ENCODE assay signal across 26 cellular contexts in the genomic region with DNA sequence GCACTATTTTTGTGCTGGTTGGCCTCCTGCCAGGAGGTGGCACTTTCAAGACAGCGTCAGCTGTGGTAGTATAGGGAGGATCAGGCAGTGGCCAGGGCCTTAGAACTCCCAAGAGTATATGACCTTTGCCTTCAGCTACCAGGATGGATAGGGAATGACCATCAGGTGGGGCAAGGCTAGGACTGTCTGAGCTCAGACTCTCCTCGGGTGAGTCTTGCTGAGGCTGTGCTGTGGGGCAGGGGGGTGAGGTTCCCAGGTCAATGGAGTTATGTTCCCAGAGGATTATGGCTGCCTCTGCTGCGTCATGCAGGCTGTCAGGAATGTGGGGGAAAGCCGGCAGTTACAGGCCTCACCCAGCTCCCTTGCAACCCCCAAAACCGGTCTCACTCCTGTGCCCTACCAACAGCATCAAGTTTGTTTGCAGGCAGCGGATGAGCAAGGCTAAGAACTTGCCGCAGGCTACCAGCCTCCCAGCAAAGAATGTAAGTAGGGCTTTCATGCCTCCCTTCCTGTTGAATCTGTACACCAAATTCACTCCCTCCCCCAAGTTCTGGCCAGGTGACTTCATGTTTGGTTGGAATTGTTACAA.
DNase-seq lines count a peak whose midpoint lies in the region; ATAC-seq and TF ChIP-seq lines count a peak whose summit lies in the region.
"Had no signal": no experiment of that assay in that cellular context is flagged by ENCODE, and none has a peak within 500 bp of the region (broad histone marks: within the 10 kb centered on the region; RNA-seq: fewer than 3 reads in every experiment).

No MANE protein-coding gene starts in this region.

- H2AFZ ChIP-seq in PC-3 (ENCODE audit: low read length), result peak overlapping the region; percentile 79
- peak overlapping the region; percentile 11 for H2AFZ ChIP-seq in mesenchymal stem cell (ENCODE audit: low read depth, low read length)

- H3K4me3 ChIP-seq in PC-3 (ENCODE audit: low read length) (peak overlapping the region; percentile 38; the same call in 1 of the 2 replicates), endodermal cell (ENCODE audit: low read length) (no peak overlapping the region), mesenchymal stem cell (ENCODE audit: insufficient read depth in 1 of 2, low read depth in 1 of 2, low read length in 2 of 2) (no peak overlapping the region)
- H3K4me3 ChIP-seq: HAP-1, smooth muscle cell, tibial nerve had no signal

- peak; percentile 84 for ATAC-seq in PC-3
- no peak for ATAC-seq in HG02798 (IDR thresholded peaks at IDR 0.05; ENCODE audit: poor library complexity, unreplicated experiment)
- ATAC-seq in GM21825 (IDR thresholded peaks at IDR 0.05; ENCODE audit: unreplicated experiment), result no peak
- ATAC-seq: activated T-cell treated with anti-CD3 and anti-CD28 coated beads, Interleukin-2, amount 50 U/mL, for 4 hours; natural killer cell had no signal

- no peak overlapping the region for H3K4me3 Mint-ChIP-seq in endodermal cell
- H3K4me3 Mint-ChIP-seq: activated T-cell treated with anti-CD3 and anti-CD28 coated beads, Interleukin-2, amount 50 U/mL, for 4 hours; B cell; CD8-positive, alpha-beta memory T cell; natural killer cell had no signal

- TF ChIP-seq CTCF in PC-3 (conservative IDR thresholded peaks at IDR 0.05; ENCODE audit: low read depth, low read length), result no peak
- TF ChIP-seq CTCF in endodermal cell (conservative IDR thresholded peaks at IDR 0.05), result no peak

- peak overlapping the region; percentile 85 for H3K4me2 ChIP-seq in PC-3 (ENCODE audit: low read length)
- no peak overlapping the region for H3K4me2 ChIP-seq in mesenchymal stem cell (ENCODE audit: low read length, poor library complexity, severe bottlenecking)
- H3K4me2 ChIP-seq: smooth muscle cell had no signal

- H3K4me1 Mint-ChIP-seq in endodermal cell, result peaks cover 9% of the 10 kb centered on the region
- H3K4me1 Mint-ChIP-seq: B cell; CD8-positive, alpha-beta memory T cell; natural killer cell had no signal

- H3K79me1 ChIP-seq in mesenchymal stem cell (replicated peaks; ENCODE audit: low read length, poor library complexity, severe bottlenecking), result no peaks in the 10 kb centered on the region

- no peak overlapping the region for H2BK120ac ChIP-seq in mesenchymal stem cell (ENCODE audit: low read depth, low read length)

- H2BK15ac ChIP-seq in mesenchymal stem cell (ENCODE audit: low read depth, poor library complexity, severe bottlenecking), result no peak overlapping the region

- H3K27ac Mint-ChIP-seq in endodermal cell, result no peak overlapping the region
- H3K27ac Mint-ChIP-seq: B cell, natural killer cell had no signal

- H2BK12ac ChIP-seq in mesenchymal stem cell (ENCODE audit: low read length in 2 of 2), result no peak overlapping the region

- H3K9ac ChIP-seq in PC-3 (ENCODE audit: low read length) (peak overlapping the region; percentile 84), endodermal cell (ENCODE audit: extremely low read depth, low read length, poor library complexity, severe bottlenecking) (no peak overlapping the region), mesenchymal stem cell (ENCODE audit: low read length) (no peak overlapping the region)

- no peaks in the 10 kb centered on the region for H3K36me3 ChIP-seq in PC-3 (ENCODE audit: low read depth, low read length)
- no peaks in the 10 kb centered on the region for H3K36me3 ChIP-seq in endodermal cell (ENCODE audit: control insufficient read depth, insufficient read depth, low read length)
- no peaks in the 10 kb centered on the region for H3K36me3 ChIP-seq in mesenchymal stem cell (ENCODE audit: control insufficient read depth in 1 of 2, insufficient read depth in 2 of 2, low read depth in 1 of 2, low read length in 2 of 2)
- H3K36me3 ChIP-seq: HAP-1, tibial nerve had no signal

- H3K23ac ChIP-seq in mesenchymal stem cell (ENCODE audit: low read length in 2 of 2), result no peak overlapping the region

- H4K91ac ChIP-seq in mesenchymal stem cell (ENCODE audit: low read length), result no peak overlapping the region

- DNase-seq in ELF-1 (ENCODE audit: low read depth, low spot score) (peak; percentile 37), PC-3 (peak; percentile 96), endodermal cell (peak; percentile 46), mesenchymal stem cell (no peak), RPMI8226 (no peak), NCI-H187 (lab: John Stamatoyannopoulos, UW) (no peak)
- DNase-seq: activated CD4-positive, alpha-beta T cell treated with anti-CD3 and anti-CD28 coated beads, Interleukin-2, amount 50 U/mL, for 1 hour; activated gamma-delta T cell treated with Interleukin-2 at 50 U/mL for 16 hours; activated T-cell treated with anti-CD3 and anti-CD28 coated beads, Interleukin-2, amount 50 U/mL, for 4 hours; CD8-positive, alpha-beta memory T cell; central memory CD4-positive, alpha-beta T cell; DMS53; GF-D8; natural killer cell; NCI-H1092; NCI-H187 treated with DMSO at 0.1 percent for 48 hours; NCI-H69; stimulated activated CD4-positive, alpha-beta T cell treated with anti-CD3 and anti-CD28 coated beads, Interleukin-1b, Interleukin-23, amount 100 ng/mL, for 48 hours; stimulated activated CD8-positive, alpha-beta memory T cell treated with anti-CD3 and anti-CD28 coated beads, Interleukin-4, amount 100 ng/mL, for 48 hours had no signal

- H3K27ac ChIP-seq in PC-3 (ENCODE audit: low read length) (peak overlapping the region; percentile 97), endodermal cell (ENCODE audit: low read depth, low read length) (no peak overlapping the region), mesenchymal stem cell (ENCODE audit: low read length, poor library complexity, severe bottlenecking) (no peak overlapping the region)
- H3K27ac ChIP-seq: HL-60, tibial nerve had no signal

- H3K9me2 ChIP-seq in PC-3 (replicated peaks; ENCODE audit: low read length), result no peaks in the 10 kb centered on the region

- H3K9me3 ChIP-seq in PC-3 (ENCODE audit: low read length), result no peaks in the 10 kb centered on the region
- H3K9me3 ChIP-seq in endodermal cell (ENCODE audit: control insufficient read depth, low read length), result peaks cover 19% of the 10 kb centered on the region
- peaks cover 12% of the 10 kb centered on the region for H3K9me3 ChIP-seq in mesenchymal stem cell (ENCODE audit: control insufficient read depth, low read length)

- H3K36me3 Mint-ChIP-seq in endodermal cell (ENCODE audit: low read depth), result peaks cover 7% of the 10 kb centered on the region

- H3K79me2 ChIP-seq in PC-3 (ENCODE audit: low read length), result peaks cover 6% of the 10 kb centered on the region; the same call in 1 of the 2 replicates

- no peak overlapping the region for H3K14ac ChIP-seq in mesenchymal stem cell (ENCODE audit: low read length in 2 of 2)

- no peak overlapping the region for H4K8ac ChIP-seq in mesenchymal stem cell (ENCODE audit: low read length)

- 94 to 100% methylated on average over 4 to 7 of the region's 7 CpGs for WGBS in endodermal cell (ENCODE audit: insufficient coverage in 1 of 2, insufficient read length in 1 of 2), 2 experiments
- WGBS in mesenchymal stem cell, result 85% methylated on average over 7 of the region's 7 CpGs

- POLR2A ChIA-PET in PC-3 (lab: Charles Lee; ENCODE audit: unreplicated experiment), result interaction anchor here (0.6 kb wide), 1 partner anchor 257 kb away, joined by 3 read pairs; no protein-coding TSS in a partner anchor

- H3K18ac ChIP-seq in mesenchymal stem cell (ENCODE audit: low read depth in 1 of 2, low read length in 2 of 2), result no peak overlapping the region

- H3F3A ChIP-seq in PC-3 (ENCODE audit: low read length, unreplicated experiment), result no peaks in the 10 kb centered on the region

- no peak overlapping the region for H2AK5ac ChIP-seq in mesenchymal stem cell (ENCODE audit: low read length, severe bottlenecking)

- H3K4me1 ChIP-seq in PC-3 (ENCODE audit: insufficient read depth, low read length) (peaks cover 37% of the 10 kb centered on the region), endodermal cell (ENCODE audit: control insufficient read depth, insufficient read depth, low read length) (no peaks in the 10 kb centered on the region), mesenchymal stem cell (ENCODE audit: control insufficient read depth, insufficient read depth, low read depth, low read length) (no peaks in the 10 kb centered on the region)
- H3K4me1 ChIP-seq: tibial nerve had no signal

- peaks cover 5% of the 10 kb centered on the region for H3K27me3 Mint-ChIP-seq in endodermal cell (ENCODE audit: insufficient read depth)
- H3K27me3 Mint-ChIP-seq: B cell had no signal

- H3K4ac ChIP-seq in mesenchymal stem cell (ENCODE audit: low read depth in 1 of 2, low read length in 2 of 2), result no peak overlapping the region

- CTCF ChIA-PET in PC-3 (lab: Charles Lee), result interaction anchor here (0.6 kb wide), 1 partner anchor 224 kb away, joined by 6 read pairs; no protein-coding TSS in a partner anchor

- no peaks in the 10 kb centered on the region for H4K20me1 ChIP-seq in PC-3 (ENCODE audit: low read length)

- intact Hi-C loops in PC-3 (cut with micrococcal nuclease), result no loop called here

- H2BK5ac ChIP-seq in mesenchymal stem cell (ENCODE audit: low read depth, low read length, poor library complexity, severe bottlenecking), result no peak overlapping the region

- no TSS peak for BruUV-seq in PC-3 (replicated peaks; lab: Mats Ljungman, UMichigan)

- no peaks in the 10 kb centered on the region for H3K27me3 ChIP-seq in PC-3 (ENCODE audit: low read length)
- H3K27me3 ChIP-seq in endodermal cell (ENCODE audit: control insufficient read depth, insufficient read depth, low read length, poor library complexity, severe bottlenecking), result no peaks in the 10 kb centered on the region
- no peaks in the 10 kb centered on the region for H3K27me3 ChIP-seq in mesenchymal stem cell (ENCODE audit: control insufficient read depth in 1 of 2, insufficient read depth in 1 of 2, low read length in 2 of 2)
- H3K27me3 ChIP-seq: tibial nerve had no signal

- peaks cover 39% of the 10 kb centered on the region for H3K9me3 Mint-ChIP-seq in endodermal cell

Comparison
In these comparisons a context has a peak if more than half of its experiments do, and no peak if none do; other contexts are left out.
1. DNase-seq: peak in ELF-1 (single experiment), PC-3 (single experiment) and endodermal cell (single experiment); none in mesenchymal stem cell (single experiment), RPMI8226 (single experiment) and NCI-H187 (0 of 2).